Comparison of ENCODE assay signal across 14 cellular contexts in the genomic region with DNA sequence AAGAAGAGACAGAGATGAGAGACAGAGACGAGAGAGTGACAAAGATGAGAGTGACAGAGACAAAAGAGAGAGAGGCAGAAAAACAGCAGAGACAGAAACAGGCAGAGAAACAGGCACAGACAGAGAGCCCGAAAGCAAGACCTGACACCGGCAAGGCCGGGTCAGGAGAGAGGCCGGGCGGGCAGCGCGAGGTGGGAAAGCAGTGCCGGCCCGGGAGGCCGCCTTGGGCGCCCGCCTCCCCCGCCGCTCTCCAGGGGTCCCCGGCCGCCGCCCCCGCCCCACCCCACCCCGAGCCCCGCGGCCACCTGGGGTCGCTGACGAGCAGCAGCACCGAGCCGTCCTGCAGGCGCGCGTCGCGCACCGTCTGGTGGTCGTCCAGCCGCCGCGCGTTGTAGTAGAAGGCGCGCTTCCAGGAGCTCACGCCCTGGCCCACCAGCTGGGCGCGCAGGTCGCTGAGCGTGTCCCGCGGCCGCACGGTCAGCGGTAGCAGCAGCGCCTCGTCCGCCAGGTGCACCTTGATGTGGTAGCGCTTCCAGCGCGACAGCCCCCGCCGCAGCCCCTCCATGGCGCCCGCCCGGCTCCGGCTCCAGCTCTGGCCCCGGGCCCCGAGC. TPM values are rescaled to one million over a fixed set of nuclear protein-coding genes. Genes with fewer than 3 reads are reported as not detected.
DNase-seq lines count a peak whose midpoint lies in the region; ATAC-seq and TF ChIP-seq lines count a peak whose summit lies in the region.
"Had no signal": no experiment of that assay in that cellular context is flagged by ENCODE, and none has a peak within 500 bp of the region (broad histone marks: within the 10 kb centered on the region; RNA-seq: fewer than 3 reads in every experiment).

A gene (minus strand): TSS at position 594 of the 611 bp plus-strand sequence.

- H3K9me3 Mint-ChIP-seq in stimulated activated naive CD8-positive, alpha-beta T cell treated with anti-CD3 and anti-CD28 coated beads, Interleukin-15, amount 100 ng/mL, for 72 hours = no peaks in the 10 kb centered on the region

- no peaks in the 10 kb centered on the region for H3K4me1 Mint-ChIP-seq in stimulated activated naive CD8-positive, alpha-beta T cell treated with anti-CD3 and anti-CD28 coated beads, Interleukin-15, amount 100 ng/mL, for 72 hours
- H3K4me1 Mint-ChIP-seq: CD14-positive monocyte had no signal

- H3K27me3 ChIP-seq in ectodermal cell (ENCODE audit: control insufficient read depth, insufficient read depth, low read length, poor library complexity, severe bottlenecking) = peaks cover 28% of the 10 kb centered on the region
- H3K27me3 ChIP-seq in lower lobe of right lung (ENCODE audit: low read depth) = peaks cover 42% of the 10 kb centered on the region

- DNase-seq in stimulated activated naive CD8-positive, alpha-beta T cell treated with anti-CD3 and anti-CD28 coated beads, Interleukin-15, amount 100 ng/mL, for 72 hours = no peak
- no peak for DNase-seq in stimulated activated naive CD8-positive, alpha-beta T cell treated with anti-CD3 and anti-CD28 coated beads, Interleukin-15, Interleukin-2, amounts not matched to agents 100 U/mL and 50 U/mL, for 24 hours
- DNase-seq in lower lobe of right lung (no peak), GM10248 (ENCODE audit: extremely low spot score) (no peak), SW480 (ENCODE audit: low spot score) (no peak), foreskin melanocyte (no peak)
- DNase-seq: amniotic stem cell, KBM-7, NCI-H524 treated with DMSO at 0.1 percent for 48 hours, T-helper 17 cell had no signal

- peaks cover 18% of the 10 kb centered on the region for H3K27me3 Mint-ChIP-seq in stimulated activated naive CD8-positive, alpha-beta T cell treated with anti-CD3 and anti-CD28 coated beads, Interleukin-15, amount 100 ng/mL, for 72 hours
- H3K27me3 Mint-ChIP-seq: T-helper 17 cell had no signal

- POLR2A ChIA-PET in GM10248 (lab: Yijun Ruan, JAX) = no interaction called here

- no peak for TF ChIP-seq CTCF in lower lobe of right lung (IDR thresholded peaks at IDR 0.05)
- no peak for TF ChIP-seq CTCF in GM10248 (IDR thresholded peaks at IDR 0.05; ENCODE audit: control extremely low read depth, extremely low read depth, low read depth, missing control alignments)

- peak within 1 kb of the TSS; percentile 35 for H3K4me3 ChIP-seq in ectodermal cell (ENCODE audit: insufficient read depth, low read depth, low read length)
- H3K4me3 ChIP-seq in lower lobe of right lung = peak within 1 kb of the TSS; percentile 32

- no peak within 1 kb of the TSS for H3K4me3 Mint-ChIP-seq in stimulated activated naive CD8-positive, alpha-beta T cell treated with anti-CD3 and anti-CD28 coated beads, Interleukin-15, amount 100 ng/mL, for 72 hours
- H3K4me3 Mint-ChIP-seq: T-helper 17 cell had no signal

- 7 to 8% methylated on average over 63 of the region's 63 CpGs for WGBS in ectodermal cell, 2 experiments

- CTCF ChIA-PET in GM10248 (lab: Yijun Ruan, JAX) = no interaction called here

- H3K4me1 ChIP-seq in ectodermal cell (ENCODE audit: control insufficient read depth, insufficient read depth, low read length) = no peaks in the 10 kb centered on the region
- H3K4me1 ChIP-seq in lower lobe of right lung = no peaks in the 10 kb centered on the region

- H3K27ac ChIP-seq in ectodermal cell (ENCODE audit: insufficient read depth, low read depth, low read length, poor library complexity, severe bottlenecking) (no peak within 1 kb of the TSS), lower lobe of right lung (no peak within 1 kb of the TSS)
- H3K27ac ChIP-seq: epithelial cell of prostate had no signal

- ATAC-seq in stimulated activated naive CD8-positive, alpha-beta T cell treated with anti-CD3 and anti-CD28 coated beads, Interleukin-15, amount 100 ng/mL, for 72 hours = peak; percentile 20
- no peak for ATAC-seq in stimulated activated naive CD8-positive, alpha-beta T cell treated with anti-CD3 and anti-CD28 coated beads, Interleukin-15, Interleukin-2, amounts not matched to agents 100 U/mL and 50 U/mL, for 24 hours
- ATAC-seq in lower lobe of right lung (peak; percentile 39 to 50), GM18867 (IDR thresholded peaks at IDR 0.05; ENCODE audit: unreplicated experiment) (no peak)
- ATAC-seq: T-helper 17 cell had no signal

- no peaks in the 10 kb centered on the region for H3K36me3 ChIP-seq in ectodermal cell (ENCODE audit: control insufficient read depth, insufficient read depth, low read length)
- no peaks in the 10 kb centered on the region for H3K36me3 ChIP-seq in lower lobe of right lung

- H3K27ac Mint-ChIP-seq in stimulated activated naive CD8-positive, alpha-beta T cell treated with anti-CD3 and anti-CD28 coated beads, Interleukin-15, amount 100 ng/mL, for 72 hours = no peak within 1 kb of the TSS
- H3K27ac Mint-ChIP-seq: CD14-positive monocyte, T-helper 17 cell had no signal

- intact Hi-C loops in lower lobe of right lung (cut with DNase I) = no loop called here

- H3K9me3 ChIP-seq in ectodermal cell (ENCODE audit: control insufficient read depth, low read length) (no peaks in the 10 kb centered on the region), lower lobe of right lung (no peaks in the 10 kb centered on the region)

RNA-seq across cellular contexts. Expression of the gene that starts here (rescaled TPM):
- polyA plus RNA-seq in ectodermal cell (2013, experiment 1 of 4) = 2.6 TPM
- 2.8 TPM for polyA plus RNA-seq in ectodermal cell (2013, experiment 2 of 4)
- 2.1 TPM for polyA plus RNA-seq in ectodermal cell (2013, experiment 3 of 4)
- polyA plus RNA-seq in ectodermal cell (2013, experiment 4 of 4) = 3.7 TPM
- total RNA-seq in lower lobe of right lung = 3.9 TPM
- polyA plus RNA-seq: CD14-positive monocyte had no signal

Comparison
In these comparisons a context has a peak if more than half of its experiments do, and no peak if none do; other contexts are left out.
1. ATAC-seq: peak in stimulated activated naive CD8-positive, alpha-beta T cell treated with anti-CD3 and anti-CD28 coated beads, Interleukin-15, amount 100 ng/mL, for 72 hours (single experiment) and lower lobe of right lung (2 of 2); none in stimulated activated naive CD8-positive, alpha-beta T cell treated with anti-CD3 and anti-CD28 coated beads, Interleukin-15, Interleukin-2, amounts not matched to agents 100 U/mL and 50 U/mL, for 24 hours (single experiment) and GM18867 (single experiment).